13 cellular contexts compared by ENCODE assay signal in genomic region chr14:81594012-81594411, GRCh38.
DNase-seq lines count a peak whose midpoint lies in the region; FAIRE-seq and TF ChIP-seq lines count a peak whose summit lies in the region.
"Had no signal": no experiment of that assay in that cellular context is flagged by ENCODE, and none has a peak within 500 bp of the region (broad histone marks: within the 10 kb centered on the region; RNA-seq: fewer than 3 reads in every experiment).

No MANE protein-coding gene starts in this region.

- H3K9me3 Mint-ChIP-seq in neural progenitor cell, result peaks cover 3% of the 10 kb centered on the region
- H3K9me3 Mint-ChIP-seq: T-helper 1 cell treated with Interleukin-12 subunit alpha and Interleukin-12 subunit beta and Interleukin-4 antibody, amounts not matched to agents 30 μg/mL and 1 μg/mL, for 36 hours had no signal

- H3K36me3 Mint-ChIP-seq in neural progenitor cell, result no peaks in the 10 kb centered on the region

- POLR2A ChIA-PET in OCI-LY7 (lab: Charles Lee), result interaction anchor here (0.7 to 1.0 kb wide), 2 partner anchors 10 to 14 kb away, joined by 3 read pairs; no protein-coding TSS in a partner anchor

- H2AFZ ChIP-seq in neural progenitor cell (replicated peaks) (no peak overlapping the region), OCI-LY7 (ENCODE audit: low read length) (no peak overlapping the region)

- TF ChIP-seq CTCF in D721Med (IDR thresholded peaks at IDR 0.05; ENCODE audit: insufficient read depth, missing control alignments) (no peak), neural progenitor cell (IDR thresholded peaks at IDR 0.05) (no peak), OCI-LY7 (conservative IDR thresholded peaks at IDR 0.05; ENCODE audit: low read length) (no peak)

- H3K79me2 ChIP-seq in neural progenitor cell (ENCODE audit: low read depth), result no peaks in the 10 kb centered on the region
- no peaks in the 10 kb centered on the region for H3K79me2 ChIP-seq in OCI-LY7 (ENCODE audit: insufficient read depth, low read depth, low read length)

- peaks cover 8% of the 10 kb centered on the region for H3K27me3 Mint-ChIP-seq in neural progenitor cell (ENCODE audit: insufficient read depth, low read depth)

- peaks cover 20% of the 10 kb centered on the region for H3K4me1 ChIP-seq in neural progenitor cell
- no peaks in the 10 kb centered on the region for H3K4me1 ChIP-seq in OCI-LY7 (ENCODE audit: insufficient read depth, low read length, poor library complexity, severe bottlenecking)
- H3K4me1 ChIP-seq: gastrocnemius medialis had no signal

- BruUV-seq in OCI-LY7 (replicated peaks; lab: Mats Ljungman, UMichigan), result no TSS peak

- H3K4me3 ChIP-seq in neural progenitor cell (no peak overlapping the region), OCI-LY7 (ENCODE audit: low read depth, low read length, poor library complexity, severe bottlenecking) (no peak overlapping the region)
- H3K4me3 ChIP-seq: gastrocnemius medialis had no signal

- no peak overlapping the region for H3K27ac ChIP-seq in neural progenitor cell
- no peak overlapping the region for H3K27ac ChIP-seq in OCI-LY7 (ENCODE audit: low read depth, low read length, poor library complexity, severe bottlenecking)
- H3K27ac ChIP-seq: gastrocnemius medialis had no signal

- CTCF ChIA-PET in OCI-LY7 (lab: Charles Lee; ENCODE audit: unreplicated experiment), result no interaction called here

- no peak overlapping the region for H3K4me3 Mint-ChIP-seq in neural progenitor cell
- H3K4me3 Mint-ChIP-seq: T-helper 1 cell treated with Interleukin-12 subunit alpha and Interleukin-12 subunit beta and Interleukin-4 antibody, amounts not matched to agents 30 μg/mL and 1 μg/mL, for 36 hours had no signal

- H3K4me2 ChIP-seq in neural progenitor cell (no peak overlapping the region), OCI-LY7 (ENCODE audit: low read length) (no peak overlapping the region)

- H3K9me2 ChIP-seq in OCI-LY7 (ENCODE audit: insufficient read depth, low read length), result no peaks in the 10 kb centered on the region

- intact Hi-C loops in OCI-LY7 (cut with micrococcal nuclease; ENCODE audit: unreplicated experiment), result no loop called here

- peaks cover 44% of the 10 kb centered on the region for H3K4me1 Mint-ChIP-seq in neural progenitor cell

- peak; percentile 63 for FAIRE-seq in D721Med (lab: Jason Lieb, UNC)

- no peak overlapping the region for H3K9ac ChIP-seq in neural progenitor cell

- H3K9me3 ChIP-seq in neural progenitor cell (ENCODE audit: low read depth) (no peaks in the 10 kb centered on the region), OCI-LY7 (ENCODE audit: low read length) (no peaks in the 10 kb centered on the region)
- H3K9me3 ChIP-seq: gastrocnemius medialis had no signal

- H4K20me1 ChIP-seq in neural progenitor cell (ENCODE audit: low read depth) (no peaks in the 10 kb centered on the region), OCI-LY7 (ENCODE audit: insufficient read depth, low read length) (no peaks in the 10 kb centered on the region)

- H3K36me3 ChIP-seq in neural progenitor cell, result no peaks in the 10 kb centered on the region
- no peaks in the 10 kb centered on the region for H3K36me3 ChIP-seq in OCI-LY7 (ENCODE audit: insufficient read depth, low read length)
- H3K36me3 ChIP-seq: gastrocnemius medialis had no signal

- H3K27ac Mint-ChIP-seq in neural progenitor cell, result peak overlapping the region; percentile 96
- H3K27ac Mint-ChIP-seq: T-helper 1 cell treated with Interleukin-12 subunit alpha and Interleukin-12 subunit beta and Interleukin-4 antibody, amounts not matched to agents 30 μg/mL and 1 μg/mL, for 36 hours had no signal

- H3F3A ChIP-seq in neural progenitor cell (ENCODE audit: low read depth), result peaks cover 14% of the 10 kb centered on the region

- peak; percentile 28 for DNase-seq in D721Med (ENCODE audit: insufficient read length, low spot score)
- DNase-seq in NCI-H446 treated with DMSO at 0.1 percent for 48 hours (lab: John Stamatoyannopoulos, UW), result peak; percentile 54
- peak; percentile 51 for DNase-seq in foreskin melanocyte
- DNase-seq in neural progenitor cell (ENCODE audit: low spot score), result peak; percentile 64
- no peak for DNase-seq in GF-D8 (lab: John Stamatoyannopoulos, UW)
- no peak for DNase-seq in OCI-LY7 (ENCODE audit: low spot score)
- no peak for DNase-seq in RKO (ENCODE audit: low spot score)
- no peak for DNase-seq in kidney glomerular epithelial cell (lab: John Stamatoyannopoulos, UW)
- DNase-seq: activated CD4-positive, alpha-beta T cell treated with anti-CD3 and anti-CD28 coated beads, Interleukin-2, amount 50 U/mL, for 1 hour; activated effector memory CD4-positive, alpha-beta T cell treated with Interleukin-2 at 50 U/mL for 16 hours; NCI-H1436 had no signal

- H3K27me3 ChIP-seq in neural progenitor cell, result no peaks in the 10 kb centered on the region
- H3K27me3 ChIP-seq: gastrocnemius medialis had no signal

Comparison
In these comparisons a context has a peak if more than half of its experiments do, and no peak if none do; other contexts are left out.
1. DNase-seq: peak in D721Med (single experiment), NCI-H446 treated with DMSO at 0.1 percent for 48 hours (single experiment), foreskin melanocyte (single experiment) and neural progenitor cell (single experiment); none in GF-D8 (single experiment), OCI-LY7 (single experiment), RKO (single experiment) and kidney glomerular epithelial cell (single experiment).